Comparison of ENCODE assay signal across 15 cellular contexts in the genomic region with DNA sequence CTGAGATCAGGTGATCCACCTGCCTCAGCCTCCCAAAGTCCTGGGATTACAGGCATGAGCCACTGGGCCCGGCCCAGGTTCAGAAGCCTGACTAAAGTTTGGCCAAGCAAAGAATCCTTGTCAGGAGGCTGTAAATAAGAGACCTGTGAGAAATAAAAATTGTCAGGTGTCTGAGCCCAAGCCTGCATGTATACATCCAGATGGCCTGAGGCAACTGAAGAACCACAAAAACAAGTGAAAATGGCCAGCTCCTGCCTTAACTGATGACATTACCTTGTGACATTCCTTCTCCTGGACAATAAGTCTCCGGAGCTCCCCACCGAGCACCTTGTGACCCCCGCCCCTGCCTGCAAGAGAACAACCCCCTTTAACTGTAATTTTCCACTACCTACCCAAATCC. TPM values are rescaled to one million over a fixed set of nuclear protein-coding genes. Genes with fewer than 3 reads are reported as not detected.
"Had no signal": no experiment of that assay in that cellular context is flagged by ENCODE, and none has a peak within 500 bp of the region (broad histone marks: within the 10 kb centered on the region; RNA-seq: fewer than 3 reads in every experiment).

No MANE protein-coding gene starts in this region.

RNA-seq across cellular contexts. Expression of gene PMIS2, which starts 18.5 kb away (rescaled TPM):
- total RNA-seq: activated B cell treated with CpG ODN at 0.5 μM for 24 hours; activated CD4-positive, alpha-beta memory T cell treated with anti-CD3 and anti-CD28 coated beads for 36 hours; activated naive CD4-positive, alpha-beta T cell treated with anti-CD3 and anti-CD28 coated beads for 36 hours; activated naive CD4-positive, alpha-beta T cell treated with anti-CD3 and anti-CD28 coated beads, Interleukin-2, amount 50 U/mL, for 72 hours; activated T-cell treated with anti-CD3 and anti-CD28 coated beads, Interleukin-2, amount 50 U/mL, for 4 hours; activated T-helper 1 cell treated with anti-CD3 and anti-CD28 coated beads, Interleukin-12 subunit alpha, Interleukin-12 subunit beta, Interleukin-2, Interleukin-4 antibody, amounts not matched to agents 30 ng/mL and 10 ng/mL and 1 ng/mL, durations not matched to agents 14 hours and 24 hours and 36 hours; cerebellum; LHCN-M2; M059J; RPMI7951; SJCRH30; T-cell; T-helper 17 cell had no signal
- polyA plus RNA-seq: adrenal gland, SK-N-SH had no signal

RNA-seq across cellular contexts. Expression of gene ETV2, which starts 37.1 kb away (rescaled TPM):
- total RNA-seq: activated B cell treated with CpG ODN at 0.5 μM for 24 hours had no signal

RNA-seq across cellular contexts. Expression of gene ATP4A, which starts 41.0 kb away (rescaled TPM):
- total RNA-seq: activated B cell treated with CpG ODN at 0.5 μM for 24 hours; activated CD4-positive, alpha-beta memory T cell treated with anti-CD3 and anti-CD28 coated beads for 36 hours; activated naive CD4-positive, alpha-beta T cell treated with anti-CD3 and anti-CD28 coated beads for 36 hours; activated naive CD4-positive, alpha-beta T cell treated with anti-CD3 and anti-CD28 coated beads, Interleukin-2, amount 50 U/mL, for 72 hours; activated T-cell treated with anti-CD3 and anti-CD28 coated beads, Interleukin-2, amount 50 U/mL, for 4 hours; activated T-helper 1 cell treated with anti-CD3 and anti-CD28 coated beads, Interleukin-12 subunit alpha, Interleukin-12 subunit beta, Interleukin-2, Interleukin-4 antibody, amounts not matched to agents 30 ng/mL and 10 ng/mL and 1 ng/mL, durations not matched to agents 14 hours and 24 hours and 36 hours; cerebellum; LHCN-M2; M059J; T-cell; T-helper 17 cell had no signal
- polyA plus RNA-seq: SK-N-SH had no signal
